In genomic region chr15:93770788-93771187, GRCh38 we compare ENCODE assay signal across 25 cellular contexts.
"Had no signal": no experiment of that assay in that cellular context is flagged by ENCODE, and none has a peak within 500 bp of the region (broad histone marks: within the 10 kb centered on the region; RNA-seq: fewer than 3 reads in every experiment).

No MANE protein-coding gene starts in this region.

- H3K9me3 ChIP-seq: lower lobe of right lung, ovary, prostate gland, sigmoid colon, suprapubic skin, thoracic aorta, tibial artery, upper lobe of right lung had no signal

- H3K36me3 ChIP-seq: left lung, lower lobe of right lung, ovary, prostate gland, sigmoid colon, spleen, suprapubic skin, thoracic aorta, tibial artery, upper lobe of right lung had no signal

- H3K4me3 Mint-ChIP-seq: mesothelial cell of epicardium; naive B cell; natural killer cell; stimulated activated effector memory CD8-positive, alpha-beta T cell treated with anti-CD3 and anti-CD28 coated beads, Interleukin-12 subunit alpha, Interleukin-12 subunit beta, amount 100 ng/mL, for 72 hours; stimulated activated naive CD8-positive, alpha-beta T cell treated with anti-CD3 and anti-CD28 coated beads, Interleukin-15, Interleukin-2, amounts not matched to agents 100 ng/mL and 50 ng/mL, for 24 hours had no signal

- H3K36me3 Mint-ChIP-seq: mesothelial cell of epicardium; naive B cell; natural killer cell; stimulated activated effector memory CD8-positive, alpha-beta T cell treated with anti-CD3 and anti-CD28 coated beads, Interleukin-12 subunit alpha, Interleukin-12 subunit beta, amount 100 ng/mL, for 72 hours had no signal

- H3K9me3 Mint-ChIP-seq: stimulated activated effector memory CD8-positive, alpha-beta T cell treated with anti-CD3 and anti-CD28 coated beads, Interleukin-12 subunit alpha, Interleukin-12 subunit beta, amount 100 ng/mL, for 72 hours; stimulated activated naive CD8-positive, alpha-beta T cell treated with anti-CD3 and anti-CD28 coated beads, Interleukin-15, Interleukin-2, amounts not matched to agents 100 ng/mL and 50 ng/mL, for 24 hours had no signal

- DNase-seq: hippocampal formation; kidney; left colon; left lung; lower lobe of right lung; mesendoderm; naive B cell; natural killer cell; ovary; retina; right cardiac atrium; sigmoid colon; small intestine; spleen; stimulated activated CD4-positive, alpha-beta T cell treated with anti-CD3 and anti-CD28 coated beads, Interleukin-4, amount 100 ng/mL, for 24 hours; stimulated activated naive CD4-positive, alpha-beta T cell; tibial artery; upper lobe of right lung had no signal

- H3K27ac ChIP-seq: left lung, lower lobe of right lung, ovary, prostate gland, sigmoid colon, spleen, suprapubic skin, thoracic aorta, tibial artery, upper lobe of right lung had no signal

- ATAC-seq: left colon; left lung; lower lobe of right lung; natural killer cell; right cardiac atrium; stimulated activated effector memory CD8-positive, alpha-beta T cell treated with anti-CD3 and anti-CD28 coated beads, Interleukin-12 subunit alpha, Interleukin-12 subunit beta, amount 100 ng/mL, for 72 hours; upper lobe of right lung had no signal

- H3K4me1 Mint-ChIP-seq: naive B cell; natural killer cell; stimulated activated effector memory CD8-positive, alpha-beta T cell treated with anti-CD3 and anti-CD28 coated beads, Interleukin-12 subunit alpha, Interleukin-12 subunit beta, amount 100 ng/mL, for 72 hours had no signal

- H3K27me3 ChIP-seq: left lung, ovary, sigmoid colon, spleen, suprapubic skin, tibial artery, upper lobe of right lung had no signal

- H3K4me1 ChIP-seq: left lung, lower lobe of right lung, prostate gland, sigmoid colon, spleen, tibial artery, upper lobe of right lung had no signal

- FAIRE-seq: kidney, small intestine, urothelium cell line had no signal

- H3K4me3 ChIP-seq: left lung, lower lobe of right lung, ovary, prostate gland, sigmoid colon, spleen, suprapubic skin, thoracic aorta, tibial artery, upper lobe of right lung had no signal

- H3K27ac Mint-ChIP-seq: mesothelial cell of epicardium; naive B cell; natural killer cell; stimulated activated effector memory CD8-positive, alpha-beta T cell treated with anti-CD3 and anti-CD28 coated beads, Interleukin-12 subunit alpha, Interleukin-12 subunit beta, amount 100 ng/mL, for 72 hours; stimulated activated naive CD8-positive, alpha-beta T cell treated with anti-CD3 and anti-CD28 coated beads, Interleukin-15, Interleukin-2, amounts not matched to agents 100 ng/mL and 50 ng/mL, for 24 hours had no signal
